Comparison of ENCODE assay signal across 29 cellular contexts in genomic region chr15:78715439-78715838, GRCh38.
A peak's percentile ranks its signal among the peaks of the same experiment; 100 is the strongest.
DNase-seq lines count a peak whose midpoint lies in the region; ATAC-seq and TF ChIP-seq lines count a peak whose summit lies in the region.
"Had no signal": no experiment of that assay in that cellular context is flagged by ENCODE, and none has a peak within 500 bp of the region (broad histone marks: within the 10 kb centered on the region; RNA-seq: fewer than 3 reads in every experiment).

No MANE protein-coding gene starts in this region.

- no peak for TF ChIP-seq CTCF in RWPE1 (conservative IDR thresholded peaks at IDR 0.05; ENCODE audit: low read depth)

- no peak overlapping the region for H3K27ac Mint-ChIP-seq in activated T-cell treated with anti-CD3 and anti-CD28 coated beads, Interleukin-2, amount 50 U/mL, for 72 hours
- H3K27ac Mint-ChIP-seq: activated CD4-positive, alpha-beta T cell treated with anti-CD3 and anti-CD28 coated beads for 36 hours; activated CD8-positive, alpha-beta T cell treated with anti-CD3 and anti-CD28 coated beads for 36 hours; activated naive CD4-positive, alpha-beta T cell treated with anti-CD3 and anti-CD28 coated beads, Interleukin-2, amount 10 ng/mL, durations not matched to agents 7 days and 5 days; CD8-positive, alpha-beta T cell; natural killer cell had no signal

- DNase-seq in HT1080 (ENCODE audit: low read depth) (peak; percentile 56), RWPE1 (ENCODE audit: low spot score) (peak; percentile 31)
- DNase-seq in activated T-cell treated with anti-CD3 and anti-CD28 coated beads, Interleukin-2, amount 50 U/mL, for 72 hours: no peak
- DNase-seq in effector CD4-positive, alpha-beta T cell: no peak
- DNase-seq in stimulated activated CD4-positive, alpha-beta T cell treated with anti-CD3 and anti-CD28 coated beads, Interleukin-1b, Interleukin-23, amount 100 ng/mL, for 48 hours: no peak
- no peak for DNase-seq in activated naive CD4-positive, alpha-beta T cell (lab: John Stamatoyannopoulos, UW)
- DNase-seq: activated CD8-positive, alpha-beta memory T cell treated with anti-CD3 and anti-CD28 coated beads, Interleukin-2, amount 50 U/mL, for 48 hours; activated naive CD4-positive, alpha-beta T cell treated with anti-CD3 and anti-CD28 coated beads, Interleukin-2, amount 10 ng/mL, durations not matched to agents 7 days and 5 days; BE2C; CD8-positive, alpha-beta T cell; colonic mucosa; DMS 273 treated with DMSO at 0.1 percent for 48 hours; effector CD8-positive, alpha-beta T cell; heart right ventricle; lower lobe of right lung; mucosa of descending colon; natural killer cell; NCI-H1092; NCI-H2171; NCI-H524 treated with DMSO at 0.1 percent for 48 hours; SIG-M5; stimulated activated CD4-positive, alpha-beta T cell treated with anti-CD3 and anti-CD28 coated beads, Interleukin-4, amount 100 ng/mL, for 4 hours had no signal

- H3K27ac ChIP-seq in ACC112 (ENCODE audit: low read depth, low read length): peak overlapping the region; percentile 84
- peak overlapping the region; percentile 78 for H3K27ac ChIP-seq in RWPE1
- H3K27ac ChIP-seq: adrenal gland, colonic mucosa, heart right ventricle, lower lobe of right lung, tibial nerve, VCaP had no signal

- ATAC-seq in esophagus mucosa: peak; percentile 84
- no peak for ATAC-seq in activated T-cell treated with anti-CD3 and anti-CD28 coated beads, Interleukin-2, amount 50 U/mL, for 72 hours (replicated peaks in 1 of 2)
- ATAC-seq: CD8-positive, alpha-beta T cell; heart right ventricle; lower lobe of right lung; natural killer cell had no signal

- no peak overlapping the region for H2AFZ ChIP-seq in ACC112 (ENCODE audit: low read length, unreplicated experiment)

- peaks cover 16% of the 10 kb centered on the region for H3K4me1 ChIP-seq in ACC112 (ENCODE audit: control insufficient read depth, insufficient read depth, low read length, unreplicated experiment)
- H3K4me1 ChIP-seq: adrenal gland, BE2C, colonic mucosa, heart right ventricle, lower lobe of right lung, tibial nerve had no signal

- CTCF ChIA-PET in RWPE1 (lab: Yijun Ruan, JAX): interaction anchor here (0.6 to 0.7 kb wide), 3 partner anchors 62 to 893 kb away, joined by 4 to 7 read pairs (median 5); no protein-coding TSS in a partner anchor

- H3K27me3 Mint-ChIP-seq in activated T-cell treated with anti-CD3 and anti-CD28 coated beads, Interleukin-2, amount 50 U/mL, for 72 hours (ENCODE audit: low read depth): peaks cover 21% of the 10 kb centered on the region

- H3K9me3 Mint-ChIP-seq in activated T-cell treated with anti-CD3 and anti-CD28 coated beads, Interleukin-2, amount 50 U/mL, for 72 hours: peaks cover 0 to 3% of the 10 kb centered on the region in 2 donors
- H3K9me3 Mint-ChIP-seq: activated CD8-positive, alpha-beta T cell treated with anti-CD3 and anti-CD28 coated beads for 36 hours; CD8-positive, alpha-beta T cell; natural killer cell had no signal

- no peaks in the 10 kb centered on the region for H3K36me3 ChIP-seq in ACC112 (ENCODE audit: insufficient read depth, low read length)
- H3K36me3 ChIP-seq: adrenal gland, BE2C, colonic mucosa, heart right ventricle, lower lobe of right lung, tibial nerve had no signal

- peaks cover 18% of the 10 kb centered on the region for H3K4me1 Mint-ChIP-seq in activated T-cell treated with anti-CD3 and anti-CD28 coated beads, Interleukin-2, amount 50 U/mL, for 72 hours (ENCODE audit: low read depth)
- H3K4me1 Mint-ChIP-seq: natural killer cell had no signal

- H3K4me3 Mint-ChIP-seq in activated T-cell treated with anti-CD3 and anti-CD28 coated beads, Interleukin-2, amount 50 U/mL, for 72 hours: no peak overlapping the region
- H3K4me3 Mint-ChIP-seq: activated CD4-positive, alpha-beta T cell treated with anti-CD3 and anti-CD28 coated beads for 36 hours; activated CD8-positive, alpha-beta T cell treated with anti-CD3 and anti-CD28 coated beads for 36 hours; activated naive CD4-positive, alpha-beta T cell treated with anti-CD3 and anti-CD28 coated beads, Interleukin-2, amount 10 ng/mL, durations not matched to agents 7 days and 5 days; CD8-positive, alpha-beta T cell; natural killer cell had no signal

- no peak overlapping the region for H3K4me3 ChIP-seq in ACC112 (ENCODE audit: low read depth, low read length)
- H3K4me3 ChIP-seq: adrenal gland, colonic mucosa, heart right ventricle, lower lobe of right lung, mucosa of descending colon, tibial nerve had no signal

- H3K36me3 Mint-ChIP-seq in activated T-cell treated with anti-CD3 and anti-CD28 coated beads, Interleukin-2, amount 50 U/mL, for 72 hours (ENCODE audit: insufficient read depth in 2 of 2): no peaks in the 10 kb centered on the region
- H3K36me3 Mint-ChIP-seq: activated naive CD4-positive, alpha-beta T cell treated with anti-CD3 and anti-CD28 coated beads, Interleukin-2, amount 10 ng/mL, durations not matched to agents 7 days and 5 days; CD8-positive, alpha-beta T cell; natural killer cell had no signal

- no peaks in the 10 kb centered on the region for H3K27me3 ChIP-seq in ACC112 (ENCODE audit: insufficient read depth, low read length)
- H3K27me3 ChIP-seq: adrenal gland, BE2C, colonic mucosa had no signal

- H3K79me2 ChIP-seq in ACC112 (ENCODE audit: control insufficient read depth, insufficient read depth, low read length, unreplicated experiment): no peaks in the 10 kb centered on the region

- POLR2A ChIA-PET in RWPE1 (lab: Yijun Ruan, JAX; ENCODE audit: low non-redundant PET): no interaction called here

Comparison
In these comparisons a context has a peak if more than half of its experiments do, and no peak if none do; other contexts are left out.
1. DNase-seq: peak in HT1080 (single experiment) and RWPE1 (single experiment); none in activated T-cell treated with anti-CD3 and anti-CD28 coated beads, Interleukin-2, amount 50 U/mL, for 72 hours (0 of 2), effector CD4-positive, alpha-beta T cell (single experiment), stimulated activated CD4-positive, alpha-beta T cell treated with anti-CD3 and anti-CD28 coated beads, Interleukin-1b, Interleukin-23, amount 100 ng/mL, for 48 hours (single experiment) and activated naive CD4-positive, alpha-beta T cell (0 of 4).